In genomic region chr2:156065912-156066311, GRCh38 we compare ENCODE assay signal across 12 cellular contexts.
DNase-seq lines count a peak whose midpoint lies in the region; ATAC-seq and TF ChIP-seq lines count a peak whose summit lies in the region.
"Had no signal": no experiment of that assay in that cellular context is flagged by ENCODE, and none has a peak within 500 bp of the region (broad histone marks: within the 10 kb centered on the region; RNA-seq: fewer than 3 reads in every experiment).

No MANE protein-coding gene starts in this region.

- intact Hi-C loops in Caco-2 (cut with micrococcal nuclease; ENCODE audit: unreplicated experiment) = loop anchor here (1.0 to 5.0 kb wide), 3 partner anchors 267 to 826 kb away; partner anchors contain the start of gene NR4A2
- intact Hi-C loops in posterior vena cava (cut with DNase I) = no loop called here

- TF ChIP-seq CTCF in Caco-2 (IDR thresholded peaks at IDR 0.05; ENCODE audit: insufficient read depth in 1 of 2, low read depth in 1 of 2, low read length in 1 of 2, severe bottlenecking in 1 of 2, unreplicated experiment in 1 of 2) (peak; percentile 39 to 49), GM12874 (IDR thresholded peaks at IDR 0.05; ENCODE audit: insufficient read depth, low read depth, low read length) (peak; percentile 12; the same call in 1 of the 2 replicates), OCI-LY3 (IDR thresholded peaks at IDR 0.05; ENCODE audit: low read depth, low read length) (peak; percentile 52)

- no peaks in the 10 kb centered on the region for H3K4me1 Mint-ChIP-seq in Caco-2 (ENCODE audit: low read depth, unreplicated experiment)

- H3K4me2 ChIP-seq in OCI-LY3 (ENCODE audit: low read length) = no peak overlapping the region

- H3K27me3 ChIP-seq in Caco-2 (replicated peaks; ENCODE audit: control insufficient read depth, insufficient read depth, low read length) (no peaks in the 10 kb centered on the region), OCI-LY3 (ENCODE audit: low read depth, low read length) (no peaks in the 10 kb centered on the region), iPS DF 6.9 (ENCODE audit: control insufficient read depth, insufficient read depth, low read length) (no peaks in the 10 kb centered on the region)

- H3K27me3 Mint-ChIP-seq in Caco-2 (ENCODE audit: insufficient read depth, unreplicated experiment) = no peaks in the 10 kb centered on the region

- no peak overlapping the region for H3K4me3 ChIP-seq in Caco-2 (ENCODE audit: low read depth, low read length)
- H3K4me3 ChIP-seq in OCI-LY3 (ENCODE audit: low read length) = no peak overlapping the region
- no peak overlapping the region for H3K4me3 ChIP-seq in iPS DF 6.9 (ENCODE audit: low read length)

- no peak overlapping the region for H3K4me3 Mint-ChIP-seq in Caco-2 (ENCODE audit: unreplicated experiment)

- CTCF ChIA-PET in Caco-2 (lab: Charles Lee) = no interaction called here

- H3K79me2 ChIP-seq in OCI-LY3 (ENCODE audit: low read length) = no peaks in the 10 kb centered on the region

- no peak overlapping the region for H3K9ac ChIP-seq in OCI-LY3 (ENCODE audit: low read length)

- no peak overlapping the region for H2AFZ ChIP-seq in OCI-LY3 (ENCODE audit: low read depth, low read length)

- H3K36me3 Mint-ChIP-seq in Caco-2 (ENCODE audit: insufficient read depth, unreplicated experiment) = no peaks in the 10 kb centered on the region

- BruUV-seq in Caco-2 (replicated peaks; lab: Mats Ljungman, UMichigan) = no TSS peak

- no CpG with 5 or more reads among the region's 4 CpGs for WGBS in iPS DF 6.9 (ENCODE audit: insufficient coverage, insufficient read length)

- H3K36me3 ChIP-seq in Caco-2 (ENCODE audit: control insufficient read depth, insufficient read depth, low read length) (no peaks in the 10 kb centered on the region), OCI-LY3 (replicated peaks; ENCODE audit: low read depth, low read length) (no peaks in the 10 kb centered on the region), iPS DF 6.9 (ENCODE audit: control insufficient read depth, insufficient read depth, low read length) (no peaks in the 10 kb centered on the region)

- POLR2A ChIA-PET in Caco-2 (lab: Charles Lee) = no interaction called here

- no peaks in the 10 kb centered on the region for H4K20me1 ChIP-seq in OCI-LY3 (ENCODE audit: insufficient read depth, low read length)

- DNase-seq in Caco-2 = peak in 1 of 2 experiments; percentile 36
- DNase-seq in iPS DF 6.9 (ENCODE audit: low read depth, low spot score) = peak; percentile 4
- DNase-seq in posterior vena cava (ENCODE audit: low spot score) = no peak
- DNase-seq: activated effector memory CD4-positive, alpha-beta T cell treated with Interleukin-2 at 50 U/mL for 16 hours; DMS153; NCI-H226 had no signal

- no peak for ATAC-seq in GM21360 (IDR thresholded peaks at IDR 0.05; ENCODE audit: unreplicated experiment)
- no peak for ATAC-seq in HG02884 (IDR thresholded peaks at IDR 0.05; ENCODE audit: unreplicated experiment)
- ATAC-seq in GM19324 (IDR thresholded peaks at IDR 0.05; ENCODE audit: low FRiP score, unreplicated experiment) = no peak

- H3K27ac ChIP-seq in OCI-LY3 (ENCODE audit: low read length) (no peak overlapping the region), iPS DF 6.9 (ENCODE audit: low read length) (no peak overlapping the region)
- H3K27ac ChIP-seq: epithelial cell of prostate had no signal

- H3K27ac Mint-ChIP-seq in Caco-2 (ENCODE audit: unreplicated experiment) = no peak overlapping the region

- H3K9me3 ChIP-seq in Caco-2 = no peaks in the 10 kb centered on the region
- no peaks in the 10 kb centered on the region for H3K9me3 ChIP-seq in OCI-LY3 (ENCODE audit: insufficient read depth, low read length)
- no peaks in the 10 kb centered on the region; the same call in 1 of the 2 replicates for H3K9me3 ChIP-seq in iPS DF 6.9 (ENCODE audit: control insufficient read depth, insufficient read depth, low read length)

- no peaks in the 10 kb centered on the region for H3K9me3 Mint-ChIP-seq in Caco-2 (ENCODE audit: unreplicated experiment)

- H3K4me1 ChIP-seq in Caco-2 = no peaks in the 10 kb centered on the region
- H3K4me1 ChIP-seq in OCI-LY3 (ENCODE audit: low read length) = no peaks in the 10 kb centered on the region
- H3K4me1 ChIP-seq in iPS DF 6.9 (ENCODE audit: control insufficient read depth, insufficient read depth, low read length) = no peaks in the 10 kb centered on the region
